ENCODE assay signal across 8 cellular contexts in genomic region chr19:45439569-45440258, GRCh38. TPM values are rescaled to one million over a fixed set of nuclear protein-coding genes. Genes with fewer than 3 reads are reported as not detected.
DNase-seq lines count a peak whose midpoint lies in the region; TF ChIP-seq lines count a peak whose summit lies in the region.

No MANE protein-coding gene starts in this region.

- H3K36me3 ChIP-seq in HEK293 (ENCODE audit: control insufficient read depth in 2 of 2, insufficient read depth in 1 of 2, low read length in 2 of 2) (no peaks in the 10 kb centered on the region), sigmoid colon (no peaks in the 10 kb centered on the region)

- peak in 2 of 4 donors; percentile 30 to 44 for TF ChIP-seq EP300 in sigmoid colon (IDR thresholded peaks at IDR 0.05)

- intact Hi-C loops in sigmoid colon (cut with DNase I) = loop anchor here (1.0 to 10.0 kb wide), 2 partner anchors 39 to 145 kb away; partner anchors contain the start of gene OPA3

- CTCF ChIA-PET in HEK293 (lab: Yijun Ruan, JAX) = interaction anchor here (0.6 to 5.9 kb wide), 40 partner anchors 8 to 241 kb away, joined by 3 to 295 read pairs (median 6); partner anchors contain the start of genes FOSB and PPP1R13L

- H3K27ac ChIP-seq in HEK293 (ENCODE audit: extremely low read depth, low read depth, low read length) (peak overlapping the region; percentile 40; the same call in 1 of the 2 replicates), sigmoid colon (peak overlapping the region; percentile 93 to 96 (median 94))

- WGBS in sigmoid colon, 2 donors = 0 to 1% methylated on average over 78 of the region's 78 CpGs

- peak overlapping the region; percentile 59 for H3K4me3 ChIP-seq in GM12875 (ENCODE audit: low read depth, low read length)
- H3K4me3 ChIP-seq in HEK293 (ENCODE audit: low read depth, low read length) = peak overlapping the region; percentile 54
- peak overlapping the region; percentile 59 for H3K4me3 ChIP-seq in astrocyte of the cerebellum (ENCODE audit: low read depth, low read length)
- peak overlapping the region; percentile 55 to 71 (median 66) for H3K4me3 ChIP-seq in sigmoid colon

- 0 out of 2 replicates have a peak, but pooled peaks cover 4% of the 10 kb centered on the region for H3K4me1 ChIP-seq in HEK293 (ENCODE audit: control insufficient read depth, insufficient read depth, low read length)
- H3K4me1 ChIP-seq in sigmoid colon = peaks cover 0 to 31% (median 28%) of the 10 kb centered on the region in 4 donors

- TF ChIP-seq POLR2A in sigmoid colon (IDR thresholded peaks at IDR 0.05) = no peak

- DNase-seq in MV-4-11 (lab: John Stamatoyannopoulos, UW) (peak; percentile 84), T1000 (lab: John Stamatoyannopoulos, UW) (peak; percentile 78), astrocyte of the cerebellum (ENCODE audit: low read depth) (no peak), hypothalamus (lab: John Stamatoyannopoulos, UW) (peak in 50 of 51 donors; percentile 21 to 95 (median 71)), sigmoid colon (peak; percentile 95), HPDE6-E6E7 (ENCODE audit: extremely low spot score) (no peak)

- in situ Hi-C loops in astrocyte of the cerebellum (cut with HindIII; ENCODE audit: low sequenced_read_pairs) = no loop called here

- POLR2A ChIA-PET in HEK293 (lab: Yijun Ruan, JAX) = interaction anchor here (0.5 to 1.5 kb wide), 12 partner anchors 15 to 1692 kb away, joined by 3 to 41 read pairs (median 4); partner anchors contain the start of gene FOSB

- peak; percentile 93 for TF ChIP-seq CTCF in GM12875 (IDR thresholded peaks at IDR 0.05; ENCODE audit: borderline replicate concordance, insufficient read depth, low read depth, low read length)
- peak; percentile 67 for TF ChIP-seq CTCF in HEK293 (tag by site-specific recombination; IDR thresholded peaks at IDR 0.05)
- TF ChIP-seq CTCF in astrocyte of the cerebellum (IDR thresholded peaks at IDR 0.05; ENCODE audit: low read depth, low read length, missing control alignments) = peak; percentile 97
- peak; percentile 91 to 100 (median 94) for TF ChIP-seq CTCF in sigmoid colon (IDR thresholded peaks at IDR 0.05)

- H3K27me3 ChIP-seq in sigmoid colon = no peaks in the 10 kb centered on the region

- H3K9me3 ChIP-seq in HEK293 (ENCODE audit: control insufficient read depth, insufficient read depth, low read depth, low read length) (no peaks in the 10 kb centered on the region), sigmoid colon (no peaks in the 10 kb centered on the region)

TF ChIP-seq in HEK293, 187 proteins besides CTCF, POLR2A, EP300 and RAD21 (continues in another document):
- TF ChIP-seq YY2 (tag by site-specific recombination; IDR thresholded peaks at IDR 0.05) = no peak; the same call in 1 of the 2 replicates
- TF ChIP-seq ZNF704 (tag by site-specific recombination; IDR thresholded peaks at IDR 0.05) = no peak
- 0 out of 2 replicates have a peak, but pooled peaks have one; percentile 56 for TF ChIP-seq ZNF184 (tag by site-specific recombination; IDR thresholded peaks at IDR 0.05)
- TF ChIP-seq ZNF112 (tag by site-specific recombination; IDR thresholded peaks at IDR 0.05) = no peak
- TF ChIP-seq ZNF398 (tag by site-specific recombination; IDR thresholded peaks at IDR 0.05) = peak; percentile 60
- TF ChIP-seq ZNF362 (tag by site-specific recombination; IDR thresholded peaks at IDR 0.05) = no peak
- TF ChIP-seq ZNF626 (tag by site-specific recombination; IDR thresholded peaks at IDR 0.05) = 0 out of 2 replicates have a peak, but pooled peaks have one; percentile 14
- no peak for TF ChIP-seq SCRT1 (tag by site-specific recombination; IDR thresholded peaks at IDR 0.05; ENCODE audit: borderline replicate concordance)
- TF ChIP-seq ZNF555 (tag by site-specific recombination; conservative IDR thresholded peaks at IDR 0.05) = no peak
- TF ChIP-seq ZNF10 (tag by site-specific recombination; IDR thresholded peaks at IDR 0.05) = no peak
- no peak for TF ChIP-seq ZNF48 (tag by site-specific recombination; IDR thresholded peaks at IDR 0.05)
- no peak for TF ChIP-seq ZNF596 (tag by site-specific recombination; IDR thresholded peaks at IDR 0.05)
- no peak for TF ChIP-seq ZNF311 (tag by site-specific recombination; IDR thresholded peaks at IDR 0.05; ENCODE audit: borderline replicate concordance)
- no peak for TF ChIP-seq ZNF449 (tag by site-specific recombination; IDR thresholded peaks at IDR 0.05)
- no peak for TF ChIP-seq WT1 (tag by site-specific recombination; IDR thresholded peaks at IDR 0.05)
- TF ChIP-seq PATZ1 (tag by site-specific recombination; IDR thresholded peaks at IDR 0.05) = peak; percentile 76; the same call in 1 of the 2 replicates
- no peak for TF ChIP-seq ZNF169 (tag by site-specific recombination; IDR thresholded peaks at IDR 0.05)

RNA-seq across cellular contexts. Expression of gene ERCC1, which starts 16.0 kb away (rescaled TPM):
- 10 to 100 TPM; 41.8 to 67.0 (median 64.4) TPM for total RNA-seq in sigmoid colon
- polyA plus RNA-seq in sigmoid colon = 10 to 100 TPM; 27.3 to 31.8 (median 30.1) TPM

RNA-seq across cellular contexts. Expression of gene FOSB, which starts 28.1 kb away (rescaled TPM):
- total RNA-seq in sigmoid colon = 10 to 100 TPM in 3 of 4 donors, 1 to 10 TPM in 1; 1.1 to 28.1 (median 23.1) TPM
- 10 to 100 TPM in 1 of 3 donors, 1 to 10 TPM in 2; 3.7 to 11.0 (median 5.4) TPM for polyA plus RNA-seq in sigmoid colon

RNA-seq across cellular contexts. Expression of gene POLR1G, which starts 33.3 kb away (rescaled TPM):
- total RNA-seq in sigmoid colon = 1 to 10 TPM; 1.6 to 4.2 (median 3.8) TPM
- polyA plus RNA-seq in sigmoid colon = 1 to 10 TPM; 1.2 to 5.6 (median 2.3) TPM

RNA-seq across cellular contexts. Expression of gene PPP1R13L, which starts 34.8 kb away (rescaled TPM):
- total RNA-seq in sigmoid colon = 1 to 10 TPM; 5.8 to 9.4 (median 7.7) TPM
- polyA plus RNA-seq in sigmoid colon = 10 to 100 TPM; 15.6 to 34.0 (median 18.0) TPM

RNA-seq across cellular contexts. Expression of gene RTN2, which starts 57.1 kb away (rescaled TPM):
- total RNA-seq in sigmoid colon = 10 to 100 TPM; 15.0 to 23.5 (median 19.2) TPM
- polyA plus RNA-seq in sigmoid colon = 10 to 100 TPM in 2 of 3 donors, 1 to 10 TPM in 1; 9.5 to 15.0 (median 12.0) TPM

Comparison
In these comparisons a context has a peak if more than half of its experiments do, and no peak if none do; other contexts are left out.
1. DNase-seq: peak in MV-4-11 (single experiment), T1000 (single experiment), hypothalamus (50 of 51) and sigmoid colon (single experiment); none in astrocyte of the cerebellum (single experiment) and HPDE6-E6E7 (single experiment).
2. Peak in every context shown above with its lines, with median percentiles within 50 percentile points of each other: H3K4me3 ChIP-seq and CTCF ChIP-seq.